ENCODE assay signal across 1 cellular context in the genomic region with DNA sequence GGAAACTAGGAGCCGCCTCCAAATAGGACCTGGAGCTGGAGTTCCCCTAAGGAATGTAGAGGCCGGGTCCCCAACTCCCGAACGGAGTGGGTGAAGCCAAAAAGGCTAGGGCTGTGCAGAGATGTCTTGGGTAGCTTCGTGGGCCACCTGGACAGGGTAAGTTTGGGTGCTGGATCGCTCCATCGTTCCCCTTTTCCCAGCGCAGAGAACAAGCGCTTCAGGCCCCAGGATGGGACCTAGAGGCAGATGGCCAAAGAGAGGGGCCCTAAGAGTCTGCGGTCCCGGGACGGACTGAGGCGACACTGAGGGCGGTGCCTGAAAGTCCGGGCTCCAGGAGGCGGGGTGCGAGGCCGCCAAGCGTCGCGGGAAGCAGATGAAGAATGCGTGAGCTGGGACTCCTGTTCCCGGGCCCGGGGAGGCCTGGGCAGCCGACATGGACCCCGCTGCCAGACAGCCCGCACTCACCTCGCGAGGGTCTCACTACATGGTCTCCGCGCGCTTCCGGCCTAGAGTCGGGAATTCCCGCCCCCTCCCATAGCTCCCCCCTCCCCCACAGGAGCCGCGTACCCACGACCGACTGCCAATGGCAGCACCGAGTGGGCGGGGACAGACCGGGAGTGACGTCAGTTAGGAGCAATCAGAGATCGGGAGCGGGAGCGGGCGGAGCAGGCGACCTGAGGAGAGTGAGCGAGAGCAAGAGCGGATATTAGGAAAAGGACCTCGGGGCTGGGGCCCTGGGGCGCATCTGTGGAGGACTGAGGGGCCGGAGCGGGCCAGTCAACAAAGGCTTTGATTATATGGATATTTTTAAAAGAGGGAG.
TF ChIP-seq lines count a peak whose summit lies in the region.

A gene with protein sequence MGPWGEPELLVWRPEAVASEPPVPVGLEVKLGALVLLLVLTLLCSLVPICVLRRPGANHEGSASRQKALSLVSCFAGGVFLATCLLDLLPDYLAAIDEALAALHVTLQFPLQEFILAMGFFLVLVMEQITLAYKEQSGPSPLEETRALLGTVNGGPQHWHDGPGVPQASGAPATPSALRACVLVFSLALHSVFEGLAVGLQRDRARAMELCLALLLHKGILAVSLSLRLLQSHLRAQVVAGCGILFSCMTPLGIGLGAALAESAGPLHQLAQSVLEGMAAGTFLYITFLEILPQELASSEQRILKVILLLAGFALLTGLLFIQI (minus strand): TSS at position 508 of the 820 bp plus-strand sequence. CDS start 822 bp downstream, outside the sequence.

TF ChIP-seq in HepG2, 621 proteins besides CTCF, POLR2A, EP300 and RAD21 (continued from another document and continues in another):
- TF ChIP-seq, protein P1, sequence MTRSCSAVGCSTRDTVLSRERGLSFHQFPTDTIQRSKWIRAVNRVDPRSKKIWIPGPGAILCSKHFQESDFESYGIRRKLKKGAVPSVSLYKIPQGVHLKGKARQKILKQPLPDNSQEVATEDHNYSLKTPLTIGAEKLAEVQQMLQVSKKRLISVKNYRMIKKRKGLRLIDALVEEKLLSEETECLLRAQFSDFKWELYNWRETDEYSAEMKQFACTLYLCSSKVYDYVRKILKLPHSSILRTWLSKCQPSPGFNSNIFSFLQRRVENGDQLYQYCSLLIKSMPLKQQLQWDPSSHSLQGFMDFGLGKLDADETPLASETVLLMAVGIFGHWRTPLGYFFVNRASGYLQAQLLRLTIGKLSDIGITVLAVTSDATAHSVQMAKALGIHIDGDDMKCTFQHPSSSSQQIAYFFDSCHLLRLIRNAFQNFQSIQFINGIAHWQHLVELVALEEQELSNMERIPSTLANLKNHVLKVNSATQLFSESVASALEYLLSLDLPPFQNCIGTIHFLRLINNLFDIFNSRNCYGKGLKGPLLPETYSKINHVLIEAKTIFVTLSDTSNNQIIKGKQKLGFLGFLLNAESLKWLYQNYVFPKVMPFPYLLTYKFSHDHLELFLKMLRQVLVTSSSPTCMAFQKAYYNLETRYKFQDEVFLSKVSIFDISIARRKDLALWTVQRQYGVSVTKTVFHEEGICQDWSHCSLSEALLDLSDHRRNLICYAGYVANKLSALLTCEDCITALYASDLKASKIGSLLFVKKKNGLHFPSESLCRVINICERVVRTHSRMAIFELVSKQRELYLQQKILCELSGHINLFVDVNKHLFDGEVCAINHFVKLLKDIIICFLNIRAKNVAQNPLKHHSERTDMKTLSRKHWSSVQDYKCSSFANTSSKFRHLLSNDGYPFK (CRISPR knock-in tag; IDR thresholded peaks at IDR 0.05; ENCODE audit: borderline replicate concordance) = peak; percentile 23
- TF ChIP-seq SAFB2 (CRISPR knock-in tag; IDR thresholded peaks at IDR 0.05; ENCODE audit: borderline replicate concordance, low read depth) = no peak
- no peak for TF ChIP-seq ZNF101 (CRISPR knock-in tag; IDR thresholded peaks at IDR 0.05; ENCODE audit: borderline replicate concordance, low read depth)
- no peak for TF ChIP-seq ZNF614 (CRISPR knock-in tag; IDR thresholded peaks at IDR 0.05; ENCODE audit: borderline replicate concordance)
- TF ChIP-seq ZNF383 (CRISPR knock-in tag; IDR thresholded peaks at IDR 0.05; ENCODE audit: borderline replicate concordance) = no peak
- peak; percentile 60; the same call in 1 of the 2 replicates for TF ChIP-seq ZNF232 (CRISPR knock-in tag; IDR thresholded peaks at IDR 0.05; ENCODE audit: borderline replicate concordance)
- TF ChIP-seq, protein P2, sequence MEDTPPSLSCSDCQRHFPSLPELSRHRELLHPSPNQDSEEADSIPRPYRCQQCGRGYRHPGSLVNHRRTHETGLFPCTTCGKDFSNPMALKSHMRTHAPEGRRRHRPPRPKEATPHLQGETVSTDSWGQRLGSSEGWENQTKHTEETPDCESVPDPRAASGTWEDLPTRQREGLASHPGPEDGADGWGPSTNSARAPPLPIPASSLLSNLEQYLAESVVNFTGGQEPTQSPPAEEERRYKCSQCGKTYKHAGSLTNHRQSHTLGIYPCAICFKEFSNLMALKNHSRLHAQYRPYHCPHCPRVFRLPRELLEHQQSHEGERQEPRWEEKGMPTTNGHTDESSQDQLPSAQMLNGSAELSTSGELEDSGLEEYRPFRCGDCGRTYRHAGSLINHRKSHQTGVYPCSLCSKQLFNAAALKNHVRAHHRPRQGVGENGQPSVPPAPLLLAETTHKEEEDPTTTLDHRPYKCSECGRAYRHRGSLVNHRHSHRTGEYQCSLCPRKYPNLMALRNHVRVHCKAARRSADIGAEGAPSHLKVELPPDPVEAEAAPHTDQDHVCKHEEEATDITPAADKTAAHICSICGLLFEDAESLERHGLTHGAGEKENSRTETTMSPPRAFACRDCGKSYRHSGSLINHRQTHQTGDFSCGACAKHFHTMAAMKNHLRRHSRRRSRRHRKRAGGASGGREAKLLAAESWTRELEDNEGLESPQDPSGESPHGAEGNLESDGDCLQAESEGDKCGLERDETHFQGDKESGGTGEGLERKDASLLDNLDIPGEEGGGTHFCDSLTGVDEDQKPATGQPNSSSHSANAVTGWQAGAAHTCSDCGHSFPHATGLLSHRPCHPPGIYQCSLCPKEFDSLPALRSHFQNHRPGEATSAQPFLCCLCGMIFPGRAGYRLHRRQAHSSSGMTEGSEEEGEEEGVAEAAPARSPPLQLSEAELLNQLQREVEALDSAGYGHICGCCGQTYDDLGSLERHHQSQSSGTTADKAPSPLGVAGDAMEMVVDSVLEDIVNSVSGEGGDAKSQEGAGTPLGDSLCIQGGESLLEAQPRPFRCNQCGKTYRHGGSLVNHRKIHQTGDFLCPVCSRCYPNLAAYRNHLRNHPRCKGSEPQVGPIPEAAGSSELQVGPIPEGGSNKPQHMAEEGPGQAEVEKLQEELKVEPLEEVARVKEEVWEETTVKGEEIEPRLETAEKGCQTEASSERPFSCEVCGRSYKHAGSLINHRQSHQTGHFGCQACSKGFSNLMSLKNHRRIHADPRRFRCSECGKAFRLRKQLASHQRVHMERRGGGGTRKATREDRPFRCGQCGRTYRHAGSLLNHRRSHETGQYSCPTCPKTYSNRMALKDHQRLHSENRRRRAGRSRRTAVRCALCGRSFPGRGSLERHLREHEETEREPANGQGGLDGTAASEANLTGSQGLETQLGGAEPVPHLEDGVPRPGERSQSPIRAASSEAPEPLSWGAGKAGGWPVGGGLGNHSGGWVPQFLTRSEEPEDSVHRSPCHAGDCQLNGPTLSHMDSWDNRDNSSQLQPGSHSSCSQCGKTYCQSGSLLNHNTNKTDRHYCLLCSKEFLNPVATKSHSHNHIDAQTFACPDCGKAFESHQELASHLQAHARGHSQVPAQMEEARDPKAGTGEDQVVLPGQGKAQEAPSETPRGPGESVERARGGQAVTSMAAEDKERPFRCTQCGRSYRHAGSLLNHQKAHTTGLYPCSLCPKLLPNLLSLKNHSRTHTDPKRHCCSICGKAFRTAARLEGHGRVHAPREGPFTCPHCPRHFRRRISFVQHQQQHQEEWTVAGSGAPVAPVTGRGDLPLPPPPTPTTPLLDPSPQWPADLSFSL (CRISPR knock-in tag; IDR thresholded peaks at IDR 0.05) = no peak
- TF ChIP-seq PTBP1 (IDR thresholded peaks at IDR 0.05; ENCODE audit: low read depth, low read length, poor library complexity, severe bottlenecking) = no peak
- peak; percentile 47; the same call in 1 of the 2 replicates for TF ChIP-seq CCDC6 (CRISPR knock-in tag; IDR thresholded peaks at IDR 0.05)
- no peak for TF ChIP-seq NPAS2 (CRISPR knock-in tag; IDR thresholded peaks at IDR 0.05; ENCODE audit: borderline replicate concordance)
- TF ChIP-seq, protein P3, sequence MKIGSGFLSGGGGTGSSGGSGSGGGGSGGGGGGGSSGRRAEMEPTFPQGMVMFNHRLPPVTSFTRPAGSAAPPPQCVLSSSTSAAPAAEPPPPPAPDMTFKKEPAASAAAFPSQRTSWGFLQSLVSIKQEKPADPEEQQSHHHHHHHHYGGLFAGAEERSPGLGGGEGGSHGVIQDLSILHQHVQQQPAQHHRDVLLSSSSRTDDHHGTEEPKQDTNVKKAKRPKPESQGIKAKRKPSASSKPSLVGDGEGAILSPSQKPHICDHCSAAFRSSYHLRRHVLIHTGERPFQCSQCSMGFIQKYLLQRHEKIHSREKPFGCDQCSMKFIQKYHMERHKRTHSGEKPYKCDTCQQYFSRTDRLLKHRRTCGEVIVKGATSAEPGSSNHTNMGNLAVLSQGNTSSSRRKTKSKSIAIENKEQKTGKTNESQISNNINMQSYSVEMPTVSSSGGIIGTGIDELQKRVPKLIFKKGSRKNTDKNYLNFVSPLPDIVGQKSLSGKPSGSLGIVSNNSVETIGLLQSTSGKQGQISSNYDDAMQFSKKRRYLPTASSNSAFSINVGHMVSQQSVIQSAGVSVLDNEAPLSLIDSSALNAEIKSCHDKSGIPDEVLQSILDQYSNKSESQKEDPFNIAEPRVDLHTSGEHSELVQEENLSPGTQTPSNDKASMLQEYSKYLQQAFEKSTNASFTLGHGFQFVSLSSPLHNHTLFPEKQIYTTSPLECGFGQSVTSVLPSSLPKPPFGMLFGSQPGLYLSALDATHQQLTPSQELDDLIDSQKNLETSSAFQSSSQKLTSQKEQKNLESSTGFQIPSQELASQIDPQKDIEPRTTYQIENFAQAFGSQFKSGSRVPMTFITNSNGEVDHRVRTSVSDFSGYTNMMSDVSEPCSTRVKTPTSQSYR (CRISPR knock-in tag; IDR thresholded peaks at IDR 0.05; ENCODE audit: borderline replicate concordance) = peak; percentile 95
- peak; percentile 30; the same call in 1 of the 2 replicates for TF ChIP-seq ZNF782 (CRISPR knock-in tag; IDR thresholded peaks at IDR 0.05; ENCODE audit: borderline replicate concordance)
- TF ChIP-seq RBM39 (IDR thresholded peaks at IDR 0.05; ENCODE audit: low read depth, low read length, poor library complexity, severe bottlenecking) = no peak
- TF ChIP-seq DR1 (CRISPR knock-in tag; IDR thresholded peaks at IDR 0.05) = peak; percentile 76; the same call in 1 of the 2 replicates
- no peak for TF ChIP-seq ZNF432 (CRISPR knock-in tag; IDR thresholded peaks at IDR 0.05; ENCODE audit: borderline replicate concordance)
- peak; percentile 69 for TF ChIP-seq TAF1 (CRISPR knock-in tag; IDR thresholded peaks at IDR 0.05)
- TF ChIP-seq MED13 (CRISPR knock-in tag; IDR thresholded peaks at IDR 0.05) = no peak
- TF ChIP-seq ZNF331 (CRISPR knock-in tag; IDR thresholded peaks at IDR 0.05) = 0 out of 2 replicates have a peak, but pooled peaks have one; percentile 9
- no peak for TF ChIP-seq ZSCAN22 (CRISPR knock-in tag; IDR thresholded peaks at IDR 0.05)
- TF ChIP-seq, protein P4, sequence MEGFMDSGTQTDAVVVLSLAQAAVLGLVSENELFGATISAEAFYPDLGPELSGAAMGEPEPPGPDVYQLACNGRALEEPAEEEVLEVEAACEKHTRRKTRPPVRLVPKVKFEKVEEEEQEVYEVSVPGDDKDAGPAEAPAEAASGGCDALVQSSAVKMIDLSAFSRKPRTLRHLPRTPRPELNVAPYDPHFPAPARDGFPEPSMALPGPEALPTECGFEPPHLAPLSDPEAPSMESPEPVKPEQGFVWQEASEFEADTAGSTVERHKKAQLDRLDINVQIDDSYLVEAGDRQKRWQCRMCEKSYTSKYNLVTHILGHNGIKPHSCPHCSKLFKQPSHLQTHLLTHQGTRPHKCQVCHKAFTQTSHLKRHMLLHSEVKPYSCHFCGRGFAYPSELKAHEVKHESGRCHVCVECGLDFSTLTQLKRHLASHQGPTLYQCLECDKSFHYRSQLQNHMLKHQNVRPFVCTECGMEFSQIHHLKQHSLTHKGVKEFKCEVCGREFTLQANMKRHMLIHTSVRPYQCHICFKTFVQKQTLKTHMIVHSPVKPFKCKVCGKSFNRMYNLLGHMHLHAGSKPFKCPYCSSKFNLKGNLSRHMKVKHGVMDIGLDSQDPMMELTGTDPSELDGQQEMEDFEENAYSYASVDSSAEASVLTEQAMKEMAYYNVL (CRISPR knock-in tag; IDR thresholded peaks at IDR 0.05; ENCODE audit: borderline replicate concordance) = peak; percentile 5; the same call in 1 of the 2 replicates
- TF ChIP-seq, protein P5, sequence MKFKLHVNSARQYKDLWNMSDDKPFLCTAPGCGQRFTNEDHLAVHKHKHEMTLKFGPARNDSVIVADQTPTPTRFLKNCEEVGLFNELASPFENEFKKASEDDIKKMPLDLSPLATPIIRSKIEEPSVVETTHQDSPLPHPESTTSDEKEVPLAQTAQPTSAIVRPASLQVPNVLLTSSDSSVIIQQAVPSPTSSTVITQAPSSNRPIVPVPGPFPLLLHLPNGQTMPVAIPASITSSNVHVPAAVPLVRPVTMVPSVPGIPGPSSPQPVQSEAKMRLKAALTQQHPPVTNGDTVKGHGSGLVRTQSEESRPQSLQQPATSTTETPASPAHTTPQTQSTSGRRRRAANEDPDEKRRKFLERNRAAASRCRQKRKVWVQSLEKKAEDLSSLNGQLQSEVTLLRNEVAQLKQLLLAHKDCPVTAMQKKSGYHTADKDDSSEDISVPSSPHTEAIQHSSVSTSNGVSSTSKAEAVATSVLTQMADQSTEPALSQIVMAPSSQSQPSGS (CRISPR knock-in tag; IDR thresholded peaks at IDR 0.05) = peak; percentile 86; the same call in 1 of the 2 replicates
- no peak for TF ChIP-seq ZFP82 (CRISPR knock-in tag; IDR thresholded peaks at IDR 0.05; ENCODE audit: borderline replicate concordance)
- TF ChIP-seq ZNF552 (CRISPR knock-in tag; IDR thresholded peaks at IDR 0.05; ENCODE audit: borderline replicate concordance) = no peak
- TF ChIP-seq, protein P6, sequence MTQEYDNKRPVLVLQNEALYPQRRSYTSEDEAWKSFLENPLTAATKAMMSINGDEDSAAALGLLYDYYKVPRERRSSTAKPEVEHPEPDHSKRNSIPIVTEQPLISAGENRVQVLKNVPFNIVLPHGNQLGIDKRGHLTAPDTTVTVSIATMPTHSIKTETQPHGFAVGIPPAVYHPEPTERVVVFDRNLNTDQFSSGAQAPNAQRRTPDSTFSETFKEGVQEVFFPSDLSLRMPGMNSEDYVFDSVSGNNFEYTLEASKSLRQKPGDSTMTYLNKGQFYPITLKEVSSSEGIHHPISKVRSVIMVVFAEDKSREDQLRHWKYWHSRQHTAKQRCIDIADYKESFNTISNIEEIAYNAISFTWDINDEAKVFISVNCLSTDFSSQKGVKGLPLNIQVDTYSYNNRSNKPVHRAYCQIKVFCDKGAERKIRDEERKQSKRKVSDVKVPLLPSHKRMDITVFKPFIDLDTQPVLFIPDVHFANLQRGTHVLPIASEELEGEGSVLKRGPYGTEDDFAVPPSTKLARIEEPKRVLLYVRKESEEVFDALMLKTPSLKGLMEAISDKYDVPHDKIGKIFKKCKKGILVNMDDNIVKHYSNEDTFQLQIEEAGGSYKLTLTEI (CRISPR knock-in tag; conservative IDR thresholded peaks at IDR 0.05) = no peak
- peak; percentile 70 for TF ChIP-seq ELF1 (CRISPR knock-in tag; IDR thresholded peaks at IDR 0.05)
- TF ChIP-seq ZKSCAN5 (CRISPR knock-in tag; IDR thresholded peaks at IDR 0.05) = no peak
- TF ChIP-seq ZFP62 (CRISPR knock-in tag; IDR thresholded peaks at IDR 0.05) = no peak
- no peak for TF ChIP-seq NCOA2 (CRISPR knock-in tag; IDR thresholded peaks at IDR 0.05)
- no peak for TF ChIP-seq ZNF260 (CRISPR knock-in tag; IDR thresholded peaks at IDR 0.05; ENCODE audit: borderline replicate concordance, low read depth)
- 0 out of 2 replicates have a peak, but pooled peaks have one; percentile 43 for TF ChIP-seq ZBTB7B (CRISPR knock-in tag; IDR thresholded peaks at IDR 0.05)
- TF ChIP-seq, protein P7, sequence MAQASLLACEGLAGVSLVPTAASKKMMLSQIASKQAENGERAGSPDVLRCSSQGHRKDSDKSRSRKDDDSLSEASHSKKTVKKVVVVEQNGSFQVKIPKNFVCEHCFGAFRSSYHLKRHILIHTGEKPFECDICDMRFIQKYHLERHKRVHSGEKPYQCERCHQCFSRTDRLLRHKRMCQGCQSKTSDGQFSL (CRISPR knock-in tag; IDR thresholded peaks at IDR 0.05) = peak; percentile 36; the same call in 1 of the 2 replicates
- TF ChIP-seq, protein P8, sequence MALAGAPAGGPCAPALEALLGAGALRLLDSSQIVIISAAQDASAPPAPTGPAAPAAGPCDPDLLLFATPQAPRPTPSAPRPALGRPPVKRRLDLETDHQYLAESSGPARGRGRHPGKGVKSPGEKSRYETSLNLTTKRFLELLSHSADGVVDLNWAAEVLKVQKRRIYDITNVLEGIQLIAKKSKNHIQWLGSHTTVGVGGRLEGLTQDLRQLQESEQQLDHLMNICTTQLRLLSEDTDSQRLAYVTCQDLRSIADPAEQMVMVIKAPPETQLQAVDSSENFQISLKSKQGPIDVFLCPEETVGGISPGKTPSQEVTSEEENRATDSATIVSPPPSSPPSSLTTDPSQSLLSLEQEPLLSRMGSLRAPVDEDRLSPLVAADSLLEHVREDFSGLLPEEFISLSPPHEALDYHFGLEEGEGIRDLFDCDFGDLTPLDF (CRISPR knock-in tag; IDR thresholded peaks at IDR 0.05) = peak; percentile 69
